In the genomic region with DNA sequence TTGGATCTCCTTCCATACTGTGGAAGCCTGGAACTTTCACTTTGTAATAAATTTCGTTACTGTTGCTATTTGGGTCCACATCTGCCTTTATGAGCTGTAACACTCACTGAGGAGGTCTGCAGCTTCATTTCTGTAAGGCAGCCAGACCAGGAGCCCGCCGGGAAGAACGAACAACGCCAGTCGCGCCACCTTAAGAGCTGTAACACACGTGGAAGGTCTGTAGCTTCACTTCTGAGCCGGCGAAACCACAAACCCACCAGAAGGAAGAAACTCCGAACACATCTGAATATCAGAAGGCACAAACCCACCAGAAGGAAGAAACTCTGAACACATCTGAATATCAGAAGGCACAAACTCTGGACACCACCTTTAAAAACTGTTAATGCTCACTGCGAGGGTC, we compare ENCODE assay signal across 24 cellular contexts.
DNase-seq lines count a peak whose midpoint lies in the region; ATAC-seq and TF ChIP-seq lines count a peak whose summit lies in the region.
"Had no signal": no experiment of that assay in that cellular context is flagged by ENCODE, and none has a peak within 500 bp of the region (broad histone marks: within the 10 kb centered on the region; RNA-seq: fewer than 3 reads in every experiment).

No MANE protein-coding gene starts in this region.

- H3K14ac ChIP-seq in mesenchymal stem cell (ENCODE audit: low read length in 2 of 2): no peak overlapping the region

- H3K4me3 ChIP-seq in CD8-positive, alpha-beta T cell (ENCODE audit: low read depth, low read length): no peak overlapping the region
- H3K4me3 ChIP-seq in mesenchymal stem cell (ENCODE audit: insufficient read depth in 1 of 2, low read depth in 1 of 2, low read length in 2 of 2): peak overlapping the region in 1 of 2 experiments; percentile 62
- H3K4me3 ChIP-seq: lung, tibial artery had no signal

- no peak overlapping the region for H2AK5ac ChIP-seq in mesenchymal stem cell (ENCODE audit: low read length, severe bottlenecking)

- H3K36me3 Mint-ChIP-seq in CD8-positive, alpha-beta T cell: no peaks in the 10 kb centered on the region
- no peaks in the 10 kb centered on the region for H3K36me3 Mint-ChIP-seq in activated CD8-positive, alpha-beta T cell treated with anti-CD3 and anti-CD28 coated beads, Interleukin-2, amount 10 ng/mL, durations not matched to agents 7 days and 5 days (ENCODE audit: low read depth)

- no peak overlapping the region for H3K4ac ChIP-seq in mesenchymal stem cell (ENCODE audit: low read depth in 1 of 2, low read length in 2 of 2)

- H3K27ac Mint-ChIP-seq in CD8-positive, alpha-beta T cell: no peak overlapping the region
- H3K27ac Mint-ChIP-seq in activated CD8-positive, alpha-beta T cell treated with anti-CD3 and anti-CD28 coated beads, Interleukin-2, amount 10 ng/mL, durations not matched to agents 7 days and 5 days: no peak overlapping the region

- peak overlapping the region; percentile 50 for H3K4me3 Mint-ChIP-seq in CD8-positive, alpha-beta T cell
- H3K4me3 Mint-ChIP-seq in activated CD8-positive, alpha-beta T cell treated with anti-CD3 and anti-CD28 coated beads, Interleukin-2, amount 10 ng/mL, durations not matched to agents 7 days and 5 days: peak overlapping the region; percentile 15

- no peaks in the 10 kb centered on the region for H3K27me3 Mint-ChIP-seq in CD8-positive, alpha-beta T cell (ENCODE audit: low read depth)
- no peaks in the 10 kb centered on the region for H3K27me3 Mint-ChIP-seq in activated CD8-positive, alpha-beta T cell treated with anti-CD3 and anti-CD28 coated beads, Interleukin-2, amount 10 ng/mL, durations not matched to agents 7 days and 5 days (ENCODE audit: low read depth)

- H3K36me3 ChIP-seq in CD8-positive, alpha-beta T cell (ENCODE audit: insufficient read depth, low read length): no peaks in the 10 kb centered on the region
- H3K36me3 ChIP-seq in mesenchymal stem cell (ENCODE audit: control insufficient read depth in 1 of 2, insufficient read depth in 2 of 2, low read depth in 1 of 2, low read length in 2 of 2): no peaks in the 10 kb centered on the region
- H3K36me3 ChIP-seq: BE2C, tibial artery had no signal

- H2BK120ac ChIP-seq in mesenchymal stem cell (ENCODE audit: low read depth, low read length): no peak overlapping the region

- peaks cover 2% of the 10 kb centered on the region for H3K9me3 Mint-ChIP-seq in CD8-positive, alpha-beta T cell
- H3K9me3 Mint-ChIP-seq in activated CD8-positive, alpha-beta T cell treated with anti-CD3 and anti-CD28 coated beads, Interleukin-2, amount 10 ng/mL, durations not matched to agents 7 days and 5 days (ENCODE audit: insufficient read depth): no peaks in the 10 kb centered on the region

- H2AFZ ChIP-seq in mesenchymal stem cell (ENCODE audit: low read depth, low read length): no peak overlapping the region

- POLR2A ChIA-PET in CD8-positive, alpha-beta T cell (lab: Charles Lee): no interaction called here
- POLR2A ChIA-PET in activated CD8-positive, alpha-beta T cell treated with anti-CD3 and anti-CD28 coated beads, Interleukin-2, amount 10 ng/mL, durations not matched to agents 7 days and 5 days (lab: Charles Lee): no interaction called here

- no peak overlapping the region for H2BK15ac ChIP-seq in mesenchymal stem cell (ENCODE audit: low read depth, poor library complexity, severe bottlenecking)

- no peak overlapping the region for H3K18ac ChIP-seq in mesenchymal stem cell (ENCODE audit: low read depth in 1 of 2, low read length in 2 of 2)

- no peak for TF ChIP-seq CTCF in CD8-positive, alpha-beta T cell (IDR thresholded peaks at IDR 0.05)

- peaks cover 4% of the 10 kb centered on the region for H3K4me1 Mint-ChIP-seq in CD8-positive, alpha-beta T cell (ENCODE audit: low read depth)
- peaks cover 5% of the 10 kb centered on the region for H3K4me1 Mint-ChIP-seq in activated CD8-positive, alpha-beta T cell treated with anti-CD3 and anti-CD28 coated beads, Interleukin-2, amount 10 ng/mL, durations not matched to agents 7 days and 5 days (ENCODE audit: low read depth)

- no peak overlapping the region for H4K8ac ChIP-seq in mesenchymal stem cell (ENCODE audit: low read length)

- H3K27ac ChIP-seq in CD8-positive, alpha-beta T cell (ENCODE audit: low read depth, low read length): no peak overlapping the region
- H3K27ac ChIP-seq in mesenchymal stem cell (ENCODE audit: low read length, poor library complexity, severe bottlenecking): no peak overlapping the region
- H3K27ac ChIP-seq: 22Rv1, RWPE1, tibial artery had no signal

- CTCF ChIA-PET in CD8-positive, alpha-beta T cell (lab: Charles Lee): no interaction called here
- CTCF ChIA-PET in activated CD8-positive, alpha-beta T cell treated with anti-CD3 and anti-CD28 coated beads, Interleukin-2, amount 10 ng/mL, durations not matched to agents 7 days and 5 days (lab: Charles Lee): no interaction called here

- no peaks in the 10 kb centered on the region for H3K9me3 ChIP-seq in CD8-positive, alpha-beta T cell (ENCODE audit: low read length)
- H3K9me3 ChIP-seq in mesenchymal stem cell (ENCODE audit: control insufficient read depth, low read length): no peaks in the 10 kb centered on the region
- H3K9me3 ChIP-seq: BE2C, tibial artery had no signal

- no peak overlapping the region for H3K4me2 ChIP-seq in mesenchymal stem cell (ENCODE audit: low read length, poor library complexity, severe bottlenecking)

- H4K91ac ChIP-seq in mesenchymal stem cell (ENCODE audit: low read length): no peak overlapping the region

- no peaks in the 10 kb centered on the region for H3K27me3 ChIP-seq in CD8-positive, alpha-beta T cell (ENCODE audit: insufficient read depth, low read length)
- H3K27me3 ChIP-seq in mesenchymal stem cell (ENCODE audit: control insufficient read depth in 1 of 2, insufficient read depth in 1 of 2, low read length in 2 of 2): no peaks in the 10 kb centered on the region
- H3K27me3 ChIP-seq: BE2C, tibial artery had no signal

- H3K79me1 ChIP-seq in mesenchymal stem cell (replicated peaks; ENCODE audit: low read length, poor library complexity, severe bottlenecking): no peaks in the 10 kb centered on the region

- H3K9ac ChIP-seq in mesenchymal stem cell (ENCODE audit: low read length): peak overlapping the region; percentile 63

- DNase-seq in NOMO-1 treated with DMSO at 0.1 percent for 48 hours (lab: John Stamatoyannopoulos, UW; ENCODE audit: unreplicated experiment) (peak; percentile 3), NOMO-1 treated with dmso at 0.1 percent for 144 hours (lab: John Stamatoyannopoulos, UW; ENCODE audit: unreplicated experiment) (no peak), mesenchymal stem cell (no peak), NCI-H1694 treated with DMSO at 0.1 percent for 48 hours (lab: John Stamatoyannopoulos, UW) (no peak), cerebellar nuclear complex (lab: John Stamatoyannopoulos, UW) (no peak), kidney tubule cell (ENCODE audit: low spot score) (no peak)
- no peak for DNase-seq in CD8-positive, alpha-beta T cell
- DNase-seq in activated CD8-positive, alpha-beta T cell treated with anti-CD3 and anti-CD28 coated beads, Interleukin-2, amount 10 ng/mL, durations not matched to agents 7 days and 5 days: no peak
- DNase-seq: activated naive CD4-positive, alpha-beta T cell; aorta; BE2C; DMS79 treated with DMSO at 0.1 percent for 48 hours; H7; NCI-H187; NCI-H2171 treated with DMSO at 0.1 percent for 48 hours; NCI-H526; stimulated activated CD4-positive, alpha-beta T cell treated with anti-CD3 and anti-CD28 coated beads, Interleukin-4, amount 100 ng/mL, for 4 hours; stimulated activated naive CD4-positive, alpha-beta T cell treated with Interleukin-2 at 50 U/mL for 16 hours; T-helper 9 cell; tibial artery had no signal

- no peaks in the 10 kb centered on the region for H3K4me1 ChIP-seq in CD8-positive, alpha-beta T cell (ENCODE audit: insufficient read depth, low read length)
- no peaks in the 10 kb centered on the region for H3K4me1 ChIP-seq in mesenchymal stem cell (ENCODE audit: control insufficient read depth, insufficient read depth, low read depth, low read length)
- H3K4me1 ChIP-seq: BE2C, tibial artery had no signal

- H2BK5ac ChIP-seq in mesenchymal stem cell (ENCODE audit: low read depth, low read length, poor library complexity, severe bottlenecking): no peak overlapping the region

- intact Hi-C loops in CD8-positive, alpha-beta T cell (cut with DNase I, micrococcal nuclease): no loop called here

- H3K23ac ChIP-seq in mesenchymal stem cell (ENCODE audit: low read length in 2 of 2): no peak overlapping the region

- H2BK12ac ChIP-seq in mesenchymal stem cell (ENCODE audit: low read length in 2 of 2): no peak overlapping the region

- ATAC-seq in CD8-positive, alpha-beta T cell: no peak
- no peak for ATAC-seq in activated CD8-positive, alpha-beta T cell treated with anti-CD3 and anti-CD28 coated beads, Interleukin-2, amount 10 ng/mL, durations not matched to agents 7 days and 5 days
- ATAC-seq: sciatic nerve had no signal

- WGBS in mesenchymal stem cell: 91% methylated on average over 12 of the region's 12 CpGs
